Comparison of ENCODE assay signal across 14 cellular contexts in the genomic region with DNA sequence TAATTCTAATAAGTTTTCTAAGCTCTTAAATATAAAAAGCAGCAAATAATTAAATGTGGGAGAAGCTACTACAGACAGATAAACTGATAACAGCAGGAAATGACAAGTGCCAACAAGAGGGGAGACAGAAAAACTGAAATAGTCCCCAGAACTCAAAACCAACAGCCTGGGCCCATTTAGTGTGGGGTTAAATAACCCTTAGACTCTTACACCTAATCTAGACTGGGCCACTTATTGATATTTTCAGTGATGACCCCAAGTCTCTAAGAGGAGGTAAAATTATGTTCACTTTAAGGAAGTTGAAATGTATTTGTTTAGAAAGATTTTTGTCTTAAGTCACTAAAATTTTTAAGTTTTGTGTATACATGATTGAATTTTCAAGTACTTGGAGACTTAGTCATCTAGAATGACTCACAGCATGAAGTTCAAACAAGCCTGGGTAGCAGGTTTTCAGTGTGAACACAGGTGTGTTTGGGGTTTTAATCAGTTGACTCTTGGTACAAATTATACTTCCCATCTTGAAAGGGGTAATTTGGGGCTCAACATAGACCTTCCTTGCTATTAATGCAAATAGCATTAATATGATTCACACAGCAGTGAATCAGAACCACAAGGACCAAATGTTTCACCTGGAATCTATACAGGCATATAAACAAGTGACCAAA. TPM values are rescaled to one million over a fixed set of nuclear protein-coding genes. Genes with fewer than 3 reads are reported as not detected.
DNase-seq lines count a peak whose midpoint lies in the region; ATAC-seq and TF ChIP-seq lines count a peak whose summit lies in the region.
"Had no signal": no experiment of that assay in that cellular context is flagged by ENCODE, and none has a peak within 500 bp of the region (broad histone marks: within the 10 kb centered on the region; RNA-seq: fewer than 3 reads in every experiment).

No MANE protein-coding gene starts in this region.

- peaks cover 5% of the 10 kb centered on the region for H3K4me1 ChIP-seq in IMR-90 (ENCODE audit: control insufficient read depth, insufficient read depth, low read length)

- no peak overlapping the region for H3K18ac ChIP-seq in IMR-90 (ENCODE audit: low read depth, low read length)

- POLR2A ChIA-PET in IMR-90 (lab: Charles Lee; ENCODE audit: unreplicated experiment): no interaction called here

- TF ChIP-seq RAD21 in IMR-90 (IDR thresholded peaks at IDR 0.05; ENCODE audit: low read length): no peak

- peak overlapping the region; percentile 59; the same call in 1 of the 2 replicates for H3K4ac ChIP-seq in IMR-90 (ENCODE audit: low read depth, low read length)

- TF ChIP-seq CTCF in IMR-90 (conservative IDR thresholded peaks at IDR 0.05; ENCODE audit: low read depth, low read length): no peak
- TF ChIP-seq CTCF in kidney epithelial cell (IDR thresholded peaks at IDR 0.05; ENCODE audit: insufficient read depth, low read length, poor library complexity, severe bottlenecking): no peak
- TF ChIP-seq CTCF in natural killer cell (IDR thresholded peaks at IDR 0.05): no peak

- H3K27me3 ChIP-seq in IMR-90 (ENCODE audit: control insufficient read depth, insufficient read depth, low read length) (no peaks in the 10 kb centered on the region), kidney epithelial cell (ENCODE audit: control insufficient read depth, insufficient read depth, low read length) (no peaks in the 10 kb centered on the region)

- H4K91ac ChIP-seq in IMR-90 (ENCODE audit: insufficient read depth, low read depth, low read length): no peak overlapping the region

- TF ChIP-seq POLR2A in IMR-90 (IDR thresholded peaks at IDR 0.05; ENCODE audit: low read depth, low read length): no peak

- DNase-seq in Daoy (ENCODE audit: low read depth) (peak; percentile 37), IMR-90 (peak; percentile 80), amniotic epithelial cell (ENCODE audit: low read depth) (peak; percentile 34), kidney epithelial cell (ENCODE audit: low read depth) (peak; percentile 63), NCI-H2196 (lab: John Stamatoyannopoulos, UW; ENCODE audit: unreplicated experiment) (no peak), natural killer cell (no peak)
- no peak for DNase-seq in activated naive CD4-positive, alpha-beta T cell (lab: John Stamatoyannopoulos, UW)
- DNase-seq: CD8-positive, alpha-beta T cell; effector memory CD8-positive, alpha-beta T cell; NCI-H187; OCI-M1; stimulated activated CD4-positive, alpha-beta T cell treated with anti-CD3 and anti-CD28 coated beads, Interleukin-4, amount 100 ng/mL, for 24 hours had no signal

- CTCF ChIA-PET in IMR-90 (lab: Yijun Ruan, JAX): no interaction called here

- H3K36me3 Mint-ChIP-seq in natural killer cell: peaks cover 13% of the 10 kb centered on the region
- H3K36me3 Mint-ChIP-seq: CD8-positive, alpha-beta T cell had no signal

- H3K4me3 ChIP-seq in IMR-90 (ENCODE audit: insufficient read depth, low read depth, low read length): no peak overlapping the region
- no peak overlapping the region for H3K4me3 ChIP-seq in kidney epithelial cell (ENCODE audit: low read depth, low read length)

- H4K5ac ChIP-seq in IMR-90 (ENCODE audit: low read depth, low read length): no peak overlapping the region

- dilution Hi-C loops in IMR-90 (cut with HindIII; ENCODE audit: low sequenced_read_pairs, unreplicated experiment): no loop called here

- no peak overlapping the region for H3K23ac ChIP-seq in IMR-90 (ENCODE audit: low read depth, low read length)

- H4K8ac ChIP-seq in IMR-90 (ENCODE audit: low read depth in 2 of 2, low read length in 2 of 2): peak overlapping the region in 1 of 2 experiments; percentile 49; a peak in 1 of 4 replicates

- peaks cover 9% of the 10 kb centered on the region; the same call in 1 of the 2 replicates for H3K9me1 ChIP-seq in IMR-90 (ENCODE audit: insufficient read depth, low read length)

- H2AK5ac ChIP-seq in IMR-90 (ENCODE audit: low read depth, low read length): no peak overlapping the region; the same call in 1 of the 2 replicates

- no peaks in the 10 kb centered on the region for H3K36me3 ChIP-seq in IMR-90 (ENCODE audit: control insufficient read depth, insufficient read depth, low read length)
- no peaks in the 10 kb centered on the region for H3K36me3 ChIP-seq in kidney epithelial cell (ENCODE audit: control insufficient read depth, insufficient read depth, low read length)

- in situ Hi-C loops in IMR-90 (cut with MboI; ENCODE audit: low sequenced_read_pairs): no loop called here

- peak overlapping the region; percentile 85 for H2BK120ac ChIP-seq in IMR-90 (ENCODE audit: low read depth, low read length)

- no peak overlapping the region for H3K4me3 Mint-ChIP-seq in natural killer cell
- H3K4me3 Mint-ChIP-seq: CD8-positive, alpha-beta T cell; effector memory CD8-positive, alpha-beta T cell; stimulated activated naive CD8-positive, alpha-beta T cell treated with anti-CD3 and anti-CD28 coated beads, Interleukin-15, Interleukin-2, amounts not matched to agents 100 ng/mL and 50 ng/mL, for 24 hours had no signal

- no peaks in the 10 kb centered on the region for H4K20me1 ChIP-seq in IMR-90 (ENCODE audit: insufficient read depth, low read length)

- no peak overlapping the region for H3K27ac Mint-ChIP-seq in natural killer cell
- H3K27ac Mint-ChIP-seq: CD8-positive, alpha-beta T cell; effector memory CD8-positive, alpha-beta T cell; stimulated activated naive CD8-positive, alpha-beta T cell treated with anti-CD3 and anti-CD28 coated beads, Interleukin-15, Interleukin-2, amounts not matched to agents 100 ng/mL and 50 ng/mL, for 24 hours had no signal

- intact Hi-C loops in IMR-90 (cut with micrococcal nuclease) (no loop called here), natural killer cell (cut with micrococcal nuclease) (no loop called here)

- peaks cover 2 to 4% of the 10 kb centered on the region in 2 donors for H3K9me3 Mint-ChIP-seq in natural killer cell
- H3K9me3 Mint-ChIP-seq: CD8-positive, alpha-beta T cell; effector memory CD8-positive, alpha-beta T cell had no signal

- no peak overlapping the region for H3K9ac ChIP-seq in IMR-90 (ENCODE audit: low read depth, low read length)

- ATAC-seq in IMR-90 (ENCODE audit: low read depth) (peak; percentile 73), HG02763 (IDR thresholded peaks at IDR 0.05; ENCODE audit: unreplicated experiment) (no peak), natural killer cell (no peak)
- ATAC-seq: CD8-positive, alpha-beta T cell; effector memory CD8-positive, alpha-beta T cell had no signal

- H2AFZ ChIP-seq in IMR-90 (replicated peaks; ENCODE audit: low read length, poor library complexity): no peak overlapping the region

- no peak overlapping the region for H3K4me2 ChIP-seq in IMR-90 (ENCODE audit: low read depth, low read length)

- no peak overlapping the region for H3K14ac ChIP-seq in IMR-90 (replicated peaks; ENCODE audit: low read depth, low read length)

- H3K27ac ChIP-seq in IMR-90 (ENCODE audit: insufficient read depth, low read length): no peak overlapping the region

- H3K27me3 Mint-ChIP-seq in natural killer cell (ENCODE audit: low read depth in 2 of 2): peaks cover 0 to 4% of the 10 kb centered on the region in 2 donors

- H3K79me1 ChIP-seq in IMR-90 (ENCODE audit: low read depth in 1 of 2, low read length in 2 of 2): no peaks in the 10 kb centered on the region

- H2AK9ac ChIP-seq in IMR-90 (replicated peaks; ENCODE audit: low read depth, low read length, poor library complexity): no peak overlapping the region

- H3K9me3 ChIP-seq in IMR-90 (ENCODE audit: control insufficient read depth, insufficient read depth, low read length): no peaks in the 10 kb centered on the region; the same call in 1 of the 2 replicates

- H3K4me1 Mint-ChIP-seq in natural killer cell: peaks cover 5 to 7% of the 10 kb centered on the region in 2 donors

- peak overlapping the region; percentile 64 for H2BK5ac ChIP-seq in IMR-90 (ENCODE audit: low read depth, low read length, poor library complexity, severe bottlenecking)

- H3K56ac ChIP-seq in IMR-90 (ENCODE audit: extremely low read depth, insufficient read depth, low read length): no peak overlapping the region

- no TSS peak for BruUV-seq in IMR-90 (replicated peaks; lab: Mats Ljungman, UMichigan)

- H2BK15ac ChIP-seq in IMR-90 (ENCODE audit: low read depth, low read length): no peak overlapping the region

- H2BK20ac ChIP-seq in IMR-90 (ENCODE audit: low read depth, low read length): peak overlapping the region; percentile 87

TF ChIP-seq in IMR-90, 13 proteins besides CTCF, POLR2A, EP300 and RAD21:
- TF ChIP-seq MAZ (IDR thresholded peaks at IDR 0.05; ENCODE audit: borderline replicate concordance, low read depth, low read length): no peak
- TF ChIP-seq FOS (IDR thresholded peaks at IDR 0.05; ENCODE audit: low read depth, low read length): peak; percentile 64; the same call in 1 of the 2 replicates
TF ChIP-seq in IMR-90: peak in this region for 1.

RNA-seq across cellular contexts. Expression of gene MYO3B, which starts 54.9 kb away (rescaled TPM):
- not detected in 2 replicates for total RNA-seq in Daoy (2014; rRNA removed; shearing (Covaris generic))
- total RNA-seq in IMR-90 (2012; rRNA removed) (not detected in 2 replicates), kidney epithelial cell (0.68 and 1.1 TPM in 2 replicates), natural killer cell (under 1 TPM; 0.68 to 0.88 (median 0.75) TPM)
- 0.02 TPM in 1 of 2 replicates, not detected in the other for polyA plus RNA-seq in IMR-90 (2012; rRNA removed)
- not detected in 2 replicates for polyA plus RNA-seq in IMR-90 (2012; cell fraction: cytosol; rRNA removed)
- polyA plus RNA-seq in IMR-90 (2012; cell fraction: nucleus; rRNA removed; ENCODE audit: low replicate concordance): 0.02 TPM in 1 of 2 replicates, not detected in the other
- total RNA-seq: CD8-positive, alpha-beta T cell had no signal

Comparison
In these comparisons a context has a peak if more than half of its experiments do, and no peak if none do; other contexts are left out.
1. DNase-seq: peak in Daoy (single experiment), IMR-90 (single experiment), amniotic epithelial cell (single experiment) and kidney epithelial cell (single experiment); none in NCI-H2196 (single experiment), activated naive CD4-positive, alpha-beta T cell (0 of 4) and natural killer cell (single experiment).